17 cellular contexts compared by ENCODE assay signal in genomic region chr5:96350678-96351077, GRCh38.
"Had no signal": no experiment of that assay in that cellular context is flagged by ENCODE, and none has a peak within 500 bp of the region (broad histone marks: within the 10 kb centered on the region; RNA-seq: fewer than 3 reads in every experiment).

No MANE protein-coding gene starts in this region.

- H3K4me1 ChIP-seq: foreskin keratinocyte, tibial nerve, uterus had no signal

- H3K27ac ChIP-seq: dorsolateral prefrontal cortex, foreskin keratinocyte, skin epidermis, tibial nerve, uterus had no signal

- H3K9me3 ChIP-seq: tibial nerve, uterus had no signal

- H3K36me3 ChIP-seq: tibial nerve, uterus had no signal

- DNase-seq: activated CD4-positive, alpha-beta T cell treated with anti-CD3 and anti-CD28 coated beads, Interleukin-2, amount 10 ng/mL, durations not matched to agents 7 days and 5 days; activated CD8-positive, alpha-beta memory T cell treated with anti-CD3 and anti-CD28 coated beads for 24 hours; activated naive CD8-positive, alpha-beta T cell treated with anti-CD3 and anti-CD28 coated beads, Interleukin-2, amount 10 ng/mL, durations not matched to agents 7 days and 5 days; aorta; dorsolateral prefrontal cortex; foreskin keratinocyte; kidney; left ventricle myocardium superior; posterior cingulate gyrus; retina; stimulated activated CD4-positive, alpha-beta T cell treated with anti-CD3 and anti-CD28 coated beads, Interleukin-4, amount 100 ng/mL, for 24 hours; stimulated activated naive CD4-positive, alpha-beta T cell treated with Interleukin-2 at 50 U/mL for 16 hours; substantia nigra; uterus had no signal

- H3K9me3 Mint-ChIP-seq: activated naive CD8-positive, alpha-beta T cell treated with anti-CD3 and anti-CD28 coated beads, Interleukin-2, amount 10 ng/mL, durations not matched to agents 7 days and 5 days; natural killer cell treated with Interleukin-12 subunit alpha and Interleukin-12 subunit beta and Interleukin-15 and Interleukin-18, amount 100 ng/mL, for 72 hours had no signal

- H3K4me3 ChIP-seq: dorsolateral prefrontal cortex, skin epidermis, tibial nerve, uterus had no signal

- H3K27ac Mint-ChIP-seq: activated CD4-positive, alpha-beta T cell treated with anti-CD3 and anti-CD28 coated beads, Interleukin-2, amount 10 ng/mL, durations not matched to agents 7 days and 5 days; activated naive CD8-positive, alpha-beta T cell treated with anti-CD3 and anti-CD28 coated beads, Interleukin-2, amount 10 ng/mL, durations not matched to agents 7 days and 5 days; natural killer cell treated with Interleukin-12 subunit alpha and Interleukin-12 subunit beta and Interleukin-15 and Interleukin-18, amount 100 ng/mL, for 72 hours had no signal

- H3K27me3 ChIP-seq: dorsolateral prefrontal cortex, foreskin keratinocyte, tibial nerve, uterus had no signal

- ATAC-seq: foreskin keratinocyte; left ventricle myocardium superior; natural killer cell treated with Interleukin-12 subunit alpha and Interleukin-12 subunit beta and Interleukin-15 and Interleukin-18, amount 100 ng/mL, for 72 hours had no signal

- H3K4me3 Mint-ChIP-seq: activated CD4-positive, alpha-beta T cell treated with anti-CD3 and anti-CD28 coated beads, Interleukin-2, amount 10 ng/mL, durations not matched to agents 7 days and 5 days; activated naive CD8-positive, alpha-beta T cell treated with anti-CD3 and anti-CD28 coated beads, Interleukin-2, amount 10 ng/mL, durations not matched to agents 7 days and 5 days; natural killer cell treated with Interleukin-12 subunit alpha and Interleukin-12 subunit beta and Interleukin-15 and Interleukin-18, amount 100 ng/mL, for 72 hours had no signal

- H3K36me3 Mint-ChIP-seq: activated naive CD8-positive, alpha-beta T cell treated with anti-CD3 and anti-CD28 coated beads, Interleukin-2, amount 10 ng/mL, durations not matched to agents 7 days and 5 days; natural killer cell treated with Interleukin-12 subunit alpha and Interleukin-12 subunit beta and Interleukin-15 and Interleukin-18, amount 100 ng/mL, for 72 hours had no signal
